Comparison of ENCODE assay signal across 15 cellular contexts in genomic region chr9:27671591-27671990, GRCh38.
DNase-seq lines count a peak whose midpoint lies in the region; ATAC-seq and TF ChIP-seq lines count a peak whose summit lies in the region.
"Had no signal": no experiment of that assay in that cellular context is flagged by ENCODE, and none has a peak within 500 bp of the region (broad histone marks: within the 10 kb centered on the region; RNA-seq: fewer than 3 reads in every experiment).

No MANE protein-coding gene starts in this region.

- no CpG with 5 or more reads among the region's 5 CpGs for WGBS in IMR-90 (ENCODE audit: extremely low coverage in 2 of 2, insufficient read length in 1 of 2), 2 experiments

- in situ Hi-C loops in IMR-90 (cut with MboI; ENCODE audit: low sequenced_read_pairs): no loop called here

- no peaks in the 10 kb centered on the region for H3K9me3 Mint-ChIP-seq in neural progenitor cell
- H3K9me3 Mint-ChIP-seq: CD4-positive, alpha-beta T cell; GM23338; H9 had no signal

- no peak for TF ChIP-seq RAD21 in IMR-90 (IDR thresholded peaks at IDR 0.05; ENCODE audit: low read length)

- no peaks in the 10 kb centered on the region for H3K79me1 ChIP-seq in IMR-90 (ENCODE audit: low read depth in 1 of 2, low read length in 2 of 2)

- no peak overlapping the region for H3K4me3 ChIP-seq in IMR-90 (ENCODE audit: insufficient read depth, low read depth, low read length)
- H3K4me3 ChIP-seq in choroid plexus epithelial cell (ENCODE audit: low read depth, low read length): no peak overlapping the region
- H3K4me3 ChIP-seq in neural progenitor cell: no peak overlapping the region
- H3K4me3 ChIP-seq: GM23338 had no signal

- no peak overlapping the region for H3K18ac ChIP-seq in IMR-90 (ENCODE audit: low read depth, low read length)

- BruUV-seq in IMR-90 (replicated peaks; lab: Mats Ljungman, UMichigan): no TSS peak

- H3K79me2 ChIP-seq in neural progenitor cell (ENCODE audit: low read depth): no peaks in the 10 kb centered on the region

- H3K23ac ChIP-seq in IMR-90 (ENCODE audit: low read depth, low read length): no peak overlapping the region

- ATAC-seq in IMR-90 (ENCODE audit: low read depth) (no peak), HG02870 (IDR thresholded peaks at IDR 0.05; ENCODE audit: unreplicated experiment) (no peak)
- ATAC-seq: GM23338 had no signal

- TF ChIP-seq CTCF in IMR-90 (conservative IDR thresholded peaks at IDR 0.05; ENCODE audit: low read depth, low read length) (no peak), choroid plexus epithelial cell (conservative IDR thresholded peaks at IDR 0.05; ENCODE audit: low read depth, low read length) (no peak), neural progenitor cell (IDR thresholded peaks at IDR 0.05) (no peak)

- H3K27ac ChIP-seq in IMR-90 (ENCODE audit: insufficient read depth, low read length) (no peak overlapping the region), neural progenitor cell (no peak overlapping the region)

- no peak overlapping the region for H3K27ac Mint-ChIP-seq in neural progenitor cell
- H3K27ac Mint-ChIP-seq: B cell; CD4-positive, alpha-beta T cell; GM23338; H9 had no signal

- no peak overlapping the region for H2AK5ac ChIP-seq in IMR-90 (ENCODE audit: low read depth, low read length)

- CTCF ChIA-PET in IMR-90 (lab: Yijun Ruan, JAX): interaction anchor here (0.5 to 0.6 kb wide), 2 partner anchors 11 to 36 kb away, joined by 3 to 4 read pairs; no protein-coding TSS in a partner anchor

- intact Hi-C loops in IMR-90 (cut with micrococcal nuclease): no loop called here

- H2BK120ac ChIP-seq in IMR-90 (ENCODE audit: low read depth, low read length): no peak overlapping the region

- H4K20me1 ChIP-seq in IMR-90 (ENCODE audit: insufficient read depth, low read length) (no peaks in the 10 kb centered on the region), neural progenitor cell (ENCODE audit: low read depth) (no peaks in the 10 kb centered on the region)

- H3K4me1 Mint-ChIP-seq in neural progenitor cell: peaks cover 42% of the 10 kb centered on the region
- H3K4me1 Mint-ChIP-seq: B cell had no signal

- H2BK20ac ChIP-seq in IMR-90 (ENCODE audit: low read depth, low read length): no peak overlapping the region

- H4K5ac ChIP-seq in IMR-90 (ENCODE audit: low read depth, low read length): no peak overlapping the region

- H3K27me3 ChIP-seq in IMR-90 (ENCODE audit: control insufficient read depth, insufficient read depth, low read length): no peaks in the 10 kb centered on the region
- H3K27me3 ChIP-seq in neural progenitor cell: no peaks in the 10 kb centered on the region

- H3F3A ChIP-seq in neural progenitor cell (ENCODE audit: low read depth): peaks cover 6% of the 10 kb centered on the region

- dilution Hi-C loops in IMR-90 (cut with HindIII; ENCODE audit: low sequenced_read_pairs, unreplicated experiment): no loop called here

- H3K36me3 ChIP-seq in IMR-90 (ENCODE audit: control insufficient read depth, insufficient read depth, low read length) (no peaks in the 10 kb centered on the region), neural progenitor cell (no peaks in the 10 kb centered on the region)

- no peak overlapping the region for H4K8ac ChIP-seq in IMR-90 (ENCODE audit: low read depth in 2 of 2, low read length in 2 of 2)

- H2BK5ac ChIP-seq in IMR-90 (ENCODE audit: low read depth, low read length, poor library complexity, severe bottlenecking): no peak overlapping the region

- H3K9ac ChIP-seq in IMR-90 (ENCODE audit: low read depth, low read length): no peak overlapping the region
- no peak overlapping the region for H3K9ac ChIP-seq in neural progenitor cell

- DNase-seq in IMR-90 (peak; percentile 1), choroid plexus epithelial cell (ENCODE audit: low read depth) (peak; percentile 59), iris pigment epithelial cell (ENCODE audit: low read depth) (peak; percentile 65), dermis blood vessel endothelial cell (no peak), HPDE6-E6E7 (ENCODE audit: extremely low spot score) (no peak), neural progenitor cell (ENCODE audit: low spot score) (no peak)
- DNase-seq: C1 segment of cervical spinal cord; Calu3; CD4-positive, alpha-beta T cell; DMS79; EL; H9 had no signal

- no peak overlapping the region for H2AK9ac ChIP-seq in IMR-90 (replicated peaks; ENCODE audit: low read depth, low read length, poor library complexity)

- H3K9me1 ChIP-seq in IMR-90 (ENCODE audit: insufficient read depth, low read length): no peaks in the 10 kb centered on the region

- no peaks in the 10 kb centered on the region for H3K36me3 Mint-ChIP-seq in neural progenitor cell

- H3K4me2 ChIP-seq in IMR-90 (ENCODE audit: low read depth, low read length): no peak overlapping the region
- no peak overlapping the region for H3K4me2 ChIP-seq in neural progenitor cell
- H3K4me2 ChIP-seq: GM23338 had no signal

- H2AFZ ChIP-seq in IMR-90 (replicated peaks; ENCODE audit: low read length, poor library complexity): no peak overlapping the region
- no peak overlapping the region for H2AFZ ChIP-seq in neural progenitor cell (replicated peaks)
- H2AFZ ChIP-seq: GM23338 had no signal

- TF ChIP-seq POLR2A in IMR-90 (IDR thresholded peaks at IDR 0.05; ENCODE audit: low read depth, low read length): no peak

- POLR2A ChIA-PET in IMR-90 (lab: Charles Lee; ENCODE audit: unreplicated experiment): no interaction called here

- no peak overlapping the region for H3K14ac ChIP-seq in IMR-90 (replicated peaks; ENCODE audit: low read depth, low read length)

- no peak overlapping the region for H3K56ac ChIP-seq in IMR-90 (ENCODE audit: extremely low read depth, insufficient read depth, low read length)

- H3K9me3 ChIP-seq in IMR-90 (ENCODE audit: control insufficient read depth, insufficient read depth, low read length): no peaks in the 10 kb centered on the region
- H3K9me3 ChIP-seq in neural progenitor cell (ENCODE audit: low read depth): no peaks in the 10 kb centered on the region

- H2BK15ac ChIP-seq in IMR-90 (ENCODE audit: low read depth, low read length): no peak overlapping the region

- H3K4me3 Mint-ChIP-seq in neural progenitor cell: no peak overlapping the region
- H3K4me3 Mint-ChIP-seq: B cell; CD4-positive, alpha-beta T cell; GM23338; H9 had no signal

- H3K4ac ChIP-seq in IMR-90 (ENCODE audit: low read depth, low read length): no peak overlapping the region

- H3K27me3 Mint-ChIP-seq in neural progenitor cell (ENCODE audit: insufficient read depth, low read depth): no peaks in the 10 kb centered on the region

- no peak overlapping the region for H4K91ac ChIP-seq in IMR-90 (ENCODE audit: insufficient read depth, low read depth, low read length)

- no peaks in the 10 kb centered on the region for H3K4me1 ChIP-seq in IMR-90 (ENCODE audit: control insufficient read depth, insufficient read depth, low read length)
- H3K4me1 ChIP-seq in neural progenitor cell: peaks cover 36% of the 10 kb centered on the region

TF ChIP-seq in IMR-90, 13 proteins besides CTCF, POLR2A, EP300 and RAD21:
- no peak for TF ChIP-seq CEBPB (IDR thresholded peaks at IDR 0.05; ENCODE audit: low read depth, low read length)
- no peak for TF ChIP-seq MAZ (IDR thresholded peaks at IDR 0.05; ENCODE audit: borderline replicate concordance, low read depth, low read length)

Comparison
In these comparisons a context has a peak if more than half of its experiments do, and no peak if none do; other contexts are left out.
1. DNase-seq: peak in IMR-90 (single experiment), choroid plexus epithelial cell (single experiment) and iris pigment epithelial cell (single experiment); none in dermis blood vessel endothelial cell (single experiment), HPDE6-E6E7 (single experiment) and neural progenitor cell (single experiment).